1 cellular context compared by ENCODE assay signal in the genomic region with DNA sequence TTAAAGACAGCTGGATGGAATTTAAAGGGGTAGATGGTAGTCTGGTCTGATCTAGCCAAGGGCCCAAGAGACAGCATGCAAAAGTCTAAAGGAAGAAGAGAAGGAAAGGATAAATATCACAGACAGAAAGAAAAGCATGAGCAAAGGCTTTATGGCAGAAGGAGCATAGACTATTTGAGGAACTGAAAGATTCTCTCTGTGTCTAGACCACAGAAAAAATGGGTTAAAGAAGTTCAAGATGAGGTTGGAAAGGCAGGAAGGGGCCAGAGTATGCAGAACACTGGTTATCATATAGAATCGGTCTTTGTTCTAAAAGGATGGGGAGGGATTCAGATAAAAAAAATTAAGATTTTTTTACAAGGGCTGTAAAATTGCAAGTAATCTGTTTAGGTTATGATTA.
TF ChIP-seq lines count a peak whose summit lies in the region.

No MANE protein-coding gene starts in this region.

TF ChIP-seq in GM23338, 12 proteins besides CTCF, POLR2A, EP300 and RAD21 (continued from another document):
- TF ChIP-seq, protein P1, sequence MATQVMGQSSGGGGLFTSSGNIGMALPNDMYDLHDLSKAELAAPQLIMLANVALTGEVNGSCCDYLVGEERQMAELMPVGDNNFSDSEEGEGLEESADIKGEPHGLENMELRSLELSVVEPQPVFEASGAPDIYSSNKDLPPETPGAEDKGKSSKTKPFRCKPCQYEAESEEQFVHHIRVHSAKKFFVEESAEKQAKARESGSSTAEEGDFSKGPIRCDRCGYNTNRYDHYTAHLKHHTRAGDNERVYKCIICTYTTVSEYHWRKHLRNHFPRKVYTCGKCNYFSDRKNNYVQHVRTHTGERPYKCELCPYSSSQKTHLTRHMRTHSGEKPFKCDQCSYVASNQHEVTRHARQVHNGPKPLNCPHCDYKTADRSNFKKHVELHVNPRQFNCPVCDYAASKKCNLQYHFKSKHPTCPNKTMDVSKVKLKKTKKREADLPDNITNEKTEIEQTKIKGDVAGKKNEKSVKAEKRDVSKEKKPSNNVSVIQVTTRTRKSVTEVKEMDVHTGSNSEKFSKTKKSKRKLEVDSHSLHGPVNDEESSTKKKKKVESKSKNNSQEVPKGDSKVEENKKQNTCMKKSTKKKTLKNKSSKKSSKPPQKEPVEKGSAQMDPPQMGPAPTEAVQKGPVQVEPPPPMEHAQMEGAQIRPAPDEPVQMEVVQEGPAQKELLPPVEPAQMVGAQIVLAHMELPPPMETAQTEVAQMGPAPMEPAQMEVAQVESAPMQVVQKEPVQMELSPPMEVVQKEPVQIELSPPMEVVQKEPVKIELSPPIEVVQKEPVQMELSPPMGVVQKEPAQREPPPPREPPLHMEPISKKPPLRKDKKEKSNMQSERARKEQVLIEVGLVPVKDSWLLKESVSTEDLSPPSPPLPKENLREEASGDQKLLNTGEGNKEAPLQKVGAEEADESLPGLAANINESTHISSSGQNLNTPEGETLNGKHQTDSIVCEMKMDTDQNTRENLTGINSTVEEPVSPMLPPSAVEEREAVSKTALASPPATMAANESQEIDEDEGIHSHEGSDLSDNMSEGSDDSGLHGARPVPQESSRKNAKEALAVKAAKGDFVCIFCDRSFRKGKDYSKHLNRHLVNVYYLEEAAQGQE (IDR thresholded peaks at IDR 0.05; ENCODE audit: unreplicated experiment) = no peak
- TF ChIP-seq ZNF331 (CRISPR knock-in tag; IDR thresholded peaks at IDR 0.05; ENCODE audit: low read depth) = no peak
- no peak for TF ChIP-seq NANOG (IDR thresholded peaks at IDR 0.05; ENCODE audit: borderline replicate concordance)
- no peak for TF ChIP-seq JUNB (IDR thresholded peaks at IDR 0.05; ENCODE audit: unreplicated experiment)
- TF ChIP-seq EZH2 (IDR thresholded peaks at IDR 0.05; ENCODE audit: low read depth, unreplicated experiment) = no peak
TF ChIP-seq in GM23338: peak in this region for 0.
